17 cellular contexts compared by ENCODE assay signal in genomic region chr5:9490494-9491097, GRCh38. TPM values are rescaled to one million over a fixed set of nuclear protein-coding genes. Genes with fewer than 3 reads are reported as not detected.
A peak's percentile ranks its signal among the peaks of the same experiment; 100 is the strongest.
DNase-seq lines count a peak whose midpoint lies in the region; ATAC-seq and TF ChIP-seq lines count a peak whose summit lies in the region.
"Had no signal": no experiment of that assay in that cellular context is flagged by ENCODE, and none has a peak within 500 bp of the region (broad histone marks: within the 10 kb centered on the region; RNA-seq: fewer than 3 reads in every experiment).

No MANE protein-coding gene starts in this region.

- H3K9me3 ChIP-seq in heart left ventricle, result peaks cover 0 to 6% (median 0%) of the 10 kb centered on the region in 12 donors
- H3K9me3 ChIP-seq in effector memory CD4-positive, alpha-beta T cell (ENCODE audit: control insufficient read depth, low read length), result no peaks in the 10 kb centered on the region
- H3K9me3 ChIP-seq: BLaER1, HAP-1 had no signal

- H3K27me3 ChIP-seq in heart left ventricle, result no peaks in the 10 kb centered on the region
- no peaks in the 10 kb centered on the region for H3K27me3 ChIP-seq in effector memory CD4-positive, alpha-beta T cell (replicated peaks; ENCODE audit: control insufficient read depth, insufficient read depth, low read length, poor library complexity, severe bottlenecking)
- H3K27me3 ChIP-seq: BLaER1 had no signal

- H3K27ac ChIP-seq in heart left ventricle, result peak overlapping the region in 3 of 12 donors; percentile 1 to 49 (median 21)
- no peak overlapping the region for H3K27ac ChIP-seq in effector memory CD4-positive, alpha-beta T cell (ENCODE audit: insufficient read depth, low read length, poor library complexity, severe bottlenecking)
- H3K27ac ChIP-seq: BLaER1, GM23248 had no signal

- WGBS in heart left ventricle, 4 donors, result 27 to 44% (median 37%) methylated on average over 2 of the region's 2 CpGs

- TF ChIP-seq POLR2A in heart left ventricle (IDR thresholded peaks at IDR 0.05), result no peak

- H3K4me1 ChIP-seq in heart left ventricle, result peaks cover 0 to 18% (median 1%) of the 10 kb centered on the region in 12 donors
- no peaks in the 10 kb centered on the region for H3K4me1 ChIP-seq in effector memory CD4-positive, alpha-beta T cell (ENCODE audit: control insufficient read depth, insufficient read depth, low read length, poor library complexity, severe bottlenecking)
- H3K4me1 ChIP-seq: BLaER1, HAP-1 had no signal

- no peak for TF ChIP-seq CTCF in heart left ventricle (IDR thresholded peaks at IDR 0.05)

- H3K4me3 ChIP-seq in heart left ventricle, result no peak overlapping the region
- H3K4me3 ChIP-seq in effector memory CD4-positive, alpha-beta T cell (ENCODE audit: insufficient read depth, low read depth, low read length, poor library complexity, severe bottlenecking), result no peak overlapping the region
- H3K4me3 ChIP-seq: BLaER1, GM12878, GM23248, HAP-1 had no signal

- DNase-seq in Right ventricle myocardium inferior (ENCODE audit: missing footprints) (no peak), cardiac septum (ENCODE audit: low spot score) (no peak), heart left ventricle (peak in 2 of 5 donors; percentile 25 to 35), left ventricle myocardium superior (no peak), cerebellar nuclear complex (lab: John Stamatoyannopoulos, UW) (no peak)
- DNase-seq in effector memory CD4-positive, alpha-beta T cell, result no peak
- DNase-seq: 8988T; CD4-positive, alpha-beta memory T cell; DND-41; EL; GM23248 had no signal

- intact Hi-C loops in Right ventricle myocardium inferior (cut with DNase I) (no loop called here), cardiac septum (cut with DNase I) (no loop called here), heart left ventricle (cut with DNase I) (loop anchor here in 2 of 10 donors (5.0 to 10.0 kb wide), 3 partner anchors 38 to 126 kb away; no protein-coding TSS in a partner anchor), left ventricle myocardium superior (cut with micrococcal nuclease) (no loop called here)

- H3K36me3 ChIP-seq in heart left ventricle, result no peaks in the 10 kb centered on the region
- no peaks in the 10 kb centered on the region for H3K36me3 ChIP-seq in effector memory CD4-positive, alpha-beta T cell (ENCODE audit: control insufficient read depth, insufficient read depth, low read length)
- H3K36me3 ChIP-seq: BLaER1, HAP-1 had no signal

- ATAC-seq in Right ventricle myocardium inferior (peak; percentile 54), heart left ventricle (peak; percentile 78 to 91 (median 82)), left ventricle myocardium superior (peak; percentile 95), HG03097 (IDR thresholded peaks at IDR 0.05; ENCODE audit: low FRiP score, unreplicated experiment) (no peak)
- ATAC-seq: GM12878 had no signal

RNA-seq across cellular contexts. Expression of gene SEMA5A, which starts 55.3 kb away (rescaled TPM):
- total RNA-seq in Right ventricle myocardium inferior (28.6 TPM), cardiac septum (75.8 TPM), heart left ventricle (10 to 100 TPM; 22.8 to 71.5 (median 41.3) TPM), left ventricle myocardium superior (25.3 TPM)
- polyA plus RNA-seq in heart left ventricle, result 1 to 10 TPM; 4.6 to 4.7 TPM
- total RNA-seq: HT-29 had no signal
- polyA plus RNA-seq: CD14-positive monocyte had no signal
